1 cellular context compared by ENCODE assay signal in the genomic region with DNA sequence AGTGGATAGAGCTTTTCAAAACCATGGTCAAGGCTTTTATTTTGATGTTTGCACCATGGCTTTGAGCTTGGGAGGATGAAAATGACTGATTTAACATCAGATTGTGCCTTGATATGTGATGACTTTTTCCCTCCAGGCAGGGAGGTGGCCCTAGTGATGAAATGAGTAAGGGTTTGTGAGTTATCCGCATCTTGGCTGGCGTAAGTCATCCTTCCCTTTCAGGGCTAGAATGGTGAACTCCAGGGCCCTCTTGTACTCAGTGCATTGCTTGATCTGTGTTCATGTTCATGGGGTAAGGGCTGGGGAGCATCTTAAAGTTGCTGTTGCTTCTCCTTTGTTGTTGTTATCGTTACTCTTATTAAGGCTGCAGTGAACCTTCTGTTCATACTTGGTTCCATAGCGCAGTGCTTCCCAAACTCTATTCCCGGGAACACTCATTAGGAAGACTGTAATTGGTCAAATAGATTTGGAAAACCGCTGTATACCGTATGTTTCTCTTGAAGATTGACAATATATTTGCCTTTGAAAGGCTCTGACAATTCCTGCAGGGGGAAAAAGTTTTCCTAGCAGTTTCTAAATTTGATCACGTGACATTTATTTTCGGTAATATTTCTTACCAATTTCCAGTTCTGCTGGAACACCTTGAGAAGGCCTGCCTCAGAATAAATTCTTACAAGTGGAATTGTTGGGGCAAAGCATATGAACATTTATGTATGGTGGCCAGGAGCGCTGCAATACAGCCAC.
TF ChIP-seq lines count a peak whose summit lies in the region.

No MANE protein-coding gene starts in this region.

TF ChIP-seq in HepG2, 621 proteins besides CTCF, POLR2A, EP300 and RAD21:
- TF ChIP-seq USF2 (IDR thresholded peaks at IDR 0.05; ENCODE audit: low read depth, low read length) = 0 out of 2 replicates have a peak, but pooled peaks have one; percentile 4
- no peak for TF ChIP-seq USF2 (CRISPR knock-in tag; IDR thresholded peaks at IDR 0.05; ENCODE audit: borderline replicate concordance)
- TF ChIP-seq RAD51 (IDR thresholded peaks at IDR 0.05; ENCODE audit: borderline replicate concordance) = peak; percentile 71
- TF ChIP-seq, protein P1, sequence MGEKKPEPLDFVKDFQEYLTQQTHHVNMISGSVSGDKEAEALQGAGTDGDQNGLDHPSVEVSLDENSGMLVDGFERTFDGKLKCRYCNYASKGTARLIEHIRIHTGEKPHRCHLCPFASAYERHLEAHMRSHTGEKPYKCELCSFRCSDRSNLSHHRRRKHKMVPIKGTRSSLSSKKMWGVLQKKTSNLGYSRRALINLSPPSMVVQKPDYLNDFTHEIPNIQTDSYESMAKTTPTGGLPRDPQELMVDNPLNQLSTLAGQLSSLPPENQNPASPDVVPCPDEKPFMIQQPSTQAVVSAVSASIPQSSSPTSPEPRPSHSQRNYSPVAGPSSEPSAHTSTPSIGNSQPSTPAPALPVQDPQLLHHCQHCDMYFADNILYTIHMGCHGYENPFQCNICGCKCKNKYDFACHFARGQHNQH (CRISPR knock-in tag; IDR thresholded peaks at IDR 0.05) = no peak
- no peak for TF ChIP-seq ZFP36 (IDR thresholded peaks at IDR 0.05; ENCODE audit: borderline replicate concordance, low read depth, low read length, partially characterized antibody)
